Comparison of ENCODE assay signal across 8 cellular contexts in genomic region chr22:40898850-40899357, GRCh38. TPM values are rescaled to one million over a fixed set of nuclear protein-coding genes. Genes with fewer than 3 reads are reported as not detected.
DNase-seq lines count a peak whose midpoint lies in the region; ATAC-seq lines count a peak whose summit lies in the region.

No MANE protein-coding gene starts in this region.

- DNase-seq in activated CD4-positive, alpha-beta T cell treated with anti-CD3 and anti-CD28 coated beads for 48 hours: peak; percentile 37
- no peak for DNase-seq in activated CD4-positive, alpha-beta T cell treated with anti-CD3 and anti-CD28 coated beads, Interleukin-2, amount 50 U/mL, for 4 hours
- peak; percentile 63 for DNase-seq in M059J (ENCODE audit: low read depth)
- peak; percentile 29 for DNase-seq in SKM-1 (lab: John Stamatoyannopoulos, UW; ENCODE audit: unreplicated experiment)
- DNase-seq in effector memory CD8-positive, alpha-beta T cell: peak in 2 of 3 experiments; percentile 1 to 5
- peak; percentile 74 for DNase-seq in myocyte (ENCODE audit: low read depth)
- DNase-seq in COLO668 (lab: John Stamatoyannopoulos, UW; ENCODE audit: unreplicated experiment): no peak

- H3K9me3 Mint-ChIP-seq in effector memory CD8-positive, alpha-beta T cell: no peaks in the 10 kb centered on the region

- no peaks in the 10 kb centered on the region for H3K27me3 Mint-ChIP-seq in effector memory CD8-positive, alpha-beta T cell

- ATAC-seq in effector memory CD8-positive, alpha-beta T cell (replicated peaks): peak; percentile 54
- no peak for ATAC-seq in HG02973 (IDR thresholded peaks at IDR 0.05; ENCODE audit: unreplicated experiment)

- no peak overlapping the region for H3K4me3 Mint-ChIP-seq in effector memory CD8-positive, alpha-beta T cell

- peaks cover 2 to 5% of the 10 kb centered on the region in 2 donors for H3K4me1 Mint-ChIP-seq in effector memory CD8-positive, alpha-beta T cell (ENCODE audit: low read depth in 2 of 2)

- H3K27ac Mint-ChIP-seq in effector memory CD8-positive, alpha-beta T cell: peak overlapping the region in 1 of 2 donors; percentile 46

- peaks cover 5% of the 10 kb centered on the region for H3K36me3 Mint-ChIP-seq in effector memory CD8-positive, alpha-beta T cell (ENCODE audit: insufficient read depth)

RNA-seq across cellular contexts. Expression of gene DNAJB7, which starts 37.0 kb away (rescaled TPM):
- total RNA-seq in M059J (2014; rRNA removed; shearing (Covaris generic)): not detected in 2 replicates
- not detected in 2 replicates for total RNA-seq in myocyte
- 0.14 TPM for polyA plus RNA-seq in myocyte (2012)

RNA-seq across cellular contexts. Expression of gene XPNPEP3, which starts 42.0 kb away (rescaled TPM):
- total RNA-seq in M059J (2014; rRNA removed; shearing (Covaris generic)): 7.4 and 9.0 TPM in 2 replicates
- total RNA-seq in myocyte: 9.1 and 12.6 TPM in 2 replicates
- polyA plus RNA-seq in myocyte (2012): 8.8 TPM

RNA-seq across cellular contexts. Expression of gene ST13, which starts 42.5 kb away (rescaled TPM):
- 87.2 and 129 TPM in 2 replicates for total RNA-seq in M059J (2014; rRNA removed; shearing (Covaris generic))
- 219 and 222 TPM in 2 replicates for total RNA-seq in myocyte
- polyA plus RNA-seq in myocyte (2012): 244 TPM

RNA-seq across cellular contexts. Expression of gene RBX1, which starts 52.3 kb away (rescaled TPM):
- total RNA-seq in M059J (2014; rRNA removed; shearing (Covaris generic)): 67.1 and 68.5 TPM in 2 replicates
- 66.6 and 83.9 TPM in 2 replicates for total RNA-seq in myocyte
- polyA plus RNA-seq in myocyte (2012): 95.1 TPM

Comparison
In these comparisons a context has a peak if more than half of its experiments do, and no peak if none do; other contexts are left out.
1. DNase-seq: peak in activated CD4-positive, alpha-beta T cell treated with anti-CD3 and anti-CD28 coated beads for 48 hours (single experiment), M059J (single experiment), SKM-1 (single experiment), effector memory CD8-positive, alpha-beta T cell (2 of 3) and myocyte (single experiment); none in activated CD4-positive, alpha-beta T cell treated with anti-CD3 and anti-CD28 coated beads, Interleukin-2, amount 50 U/mL, for 4 hours (0 of 2) and COLO668 (single experiment).